10 cellular contexts compared by ENCODE assay signal in the genomic region with DNA sequence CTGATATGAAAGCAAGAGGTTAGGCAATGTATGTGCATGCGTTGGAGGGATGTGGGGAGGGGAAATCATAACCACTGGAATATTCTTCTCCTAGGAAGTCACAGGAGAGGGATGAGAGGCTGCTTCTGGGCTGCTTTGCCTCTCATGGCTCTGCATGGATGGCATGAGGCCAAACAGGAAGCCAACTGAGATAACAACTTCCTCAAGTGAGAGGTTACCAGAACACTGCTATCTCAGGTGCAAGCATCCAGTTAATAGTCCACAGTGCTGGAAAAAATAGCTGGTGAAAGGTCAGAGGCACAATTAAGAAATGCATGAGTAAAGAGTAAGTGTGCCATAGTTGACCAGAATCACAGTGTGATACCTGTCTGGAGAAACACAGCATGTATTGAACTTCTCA.
DNase-seq lines count a peak whose midpoint lies in the region; ATAC-seq, FAIRE-seq and TF ChIP-seq lines count a peak whose summit lies in the region.
"Had no signal": no experiment of that assay in that cellular context is flagged by ENCODE, and none has a peak within 500 bp of the region (broad histone marks: within the 10 kb centered on the region; RNA-seq: fewer than 3 reads in every experiment).

No MANE protein-coding gene starts in this region.

- H4K20me1 ChIP-seq in GM12878 (ENCODE audit: control insufficient read depth, insufficient read depth) = no peaks in the 10 kb centered on the region

- intact Hi-C loops in GM12878 (cut with micrococcal nuclease; ENCODE audit: unreplicated experiment) = no loop called here
- intact Hi-C loops in sigmoid colon (cut with DNase I) = no loop called here
- intact Hi-C loops in esophagus muscularis mucosa (cut with DNase I) = no loop called here

- in situ Hi-C loops in GM12878 (cut with MboI) = no loop called here

- TF ChIP-seq RAD21 in GM12878 (IDR thresholded peaks at IDR 0.05; ENCODE audit: insufficient read depth, low read depth, low read length) = no peak

- POLR2A ChIA-PET in GM12878 (lab: Charles Lee) = no interaction called here

- no peak overlapping the region for H3K4me2 ChIP-seq in GM12878 (ENCODE audit: control insufficient read depth, insufficient read depth)

- 95% methylated on average over 1 of the region's 1 CpG for WGBS in GM12878 (ENCODE audit: insufficient coverage, insufficient replicate concordance, low lambda C conversion rate, missing lambda C conversion rate)
- WGBS in sigmoid colon, 2 donors = 12 to 55% methylated on average over 1 of the region's 1 CpG
- 75% methylated on average over 1 of the region's 1 CpG for WGBS in esophagus muscularis mucosa

- no peaks in the 10 kb centered on the region for H3K27me3 ChIP-seq in MG63
- no peaks in the 10 kb centered on the region for H3K27me3 ChIP-seq in GM12878 (replicated peaks in 1 of 2; ENCODE audit: control insufficient read depth in 2 of 2, insufficient read depth in 2 of 2, low read length in 1 of 2)
- no peaks in the 10 kb centered on the region for H3K27me3 ChIP-seq in sigmoid colon
- no peaks in the 10 kb centered on the region for H3K27me3 ChIP-seq in esophagus muscularis mucosa

- RAD21 ChIA-PET in GM12878 (lab: Charles Lee; ENCODE audit: unreplicated experiment) = no interaction called here

- SMC1A ChIA-PET in GM12878 (lab: Charles Lee; ENCODE audit: uncharacterized antibody, unreplicated experiment) = no interaction called here

- no TSS peak for BruUV-seq in GM12878 (replicated peaks; lab: Mats Ljungman, UMichigan)

- H3K9ac ChIP-seq in GM12878 (ENCODE audit: control insufficient read depth, insufficient read depth, low read length) = no peak overlapping the region

- DNase-seq in stimulated activated CD4-positive, alpha-beta T cell treated with anti-CD3 and anti-CD28 coated beads, Interleukin-4, amount 100 ng/mL, for 24 hours = peak; percentile 6
- DNase-seq in stimulated activated CD4-positive, alpha-beta T cell treated with anti-CD3 and anti-CD28 coated beads, Interleukin-12 subunit alpha, Interleukin-12 subunit beta, amount 100 ng/mL, for 4 hours = no peak
- DNase-seq in MG63 (peak; percentile 7), GM12878 (ENCODE audit: low read depth, low spot score) (no peak), ureter (ENCODE audit: low spot score) (peak; percentile 66), sigmoid colon (no peak), NCI-H446 treated with DMSO at 0.1 percent for 48 hours (lab: John Stamatoyannopoulos, UW) (no peak), esophagus muscularis mucosa (ENCODE audit: extremely low spot score) (no peak)
- DNase-seq: naive B cell, NCI-H526 had no signal

- no peak overlapping the region for H3K4me3 ChIP-seq in MG63
- H3K4me3 ChIP-seq in GM12878 = no peak overlapping the region
- no peak overlapping the region for H3K4me3 ChIP-seq in sigmoid colon
- H3K4me3 ChIP-seq in esophagus muscularis mucosa = no peak overlapping the region

- H3K4me1 ChIP-seq in GM12878 (ENCODE audit: control insufficient read depth, insufficient read depth, low read length) (no peaks in the 10 kb centered on the region), sigmoid colon (peaks cover 0 to 10% (median 0%) of the 10 kb centered on the region in 4 donors), esophagus muscularis mucosa (peaks cover 0 to 14% (median 8%) of the 10 kb centered on the region in 4 donors)

- CTCF ChIA-PET in GM12878 (lab: Yijun Ruan, JAX) = no interaction called here

- peak; percentile 38; the same call in 1 of the 3 replicates for ATAC-seq in GM12878

- no peaks in the 10 kb centered on the region for H3K9me3 ChIP-seq in MG63
- H3K9me3 ChIP-seq in GM12878 (replicated peaks; ENCODE audit: control insufficient read depth, insufficient read depth, low read length) = no peaks in the 10 kb centered on the region; the same call in 2 of the 3 replicates
- H3K9me3 ChIP-seq in sigmoid colon = no peaks in the 10 kb centered on the region
- no peaks in the 10 kb centered on the region for H3K9me3 ChIP-seq in esophagus muscularis mucosa

- H3K36me3 ChIP-seq in MG63 = no peaks in the 10 kb centered on the region
- H3K36me3 ChIP-seq in GM12878 (ENCODE audit: control insufficient read depth in 2 of 2, insufficient read depth in 2 of 2, low read length in 1 of 2) = no peaks in the 10 kb centered on the region
- no peaks in the 10 kb centered on the region for H3K36me3 ChIP-seq in sigmoid colon
- H3K36me3 ChIP-seq in esophagus muscularis mucosa = no peaks in the 10 kb centered on the region

- TF ChIP-seq POLR2A in GM12878 (IDR thresholded peaks at IDR 0.05; ENCODE audit: low read depth, low read length) (no peak), sigmoid colon (IDR thresholded peaks at IDR 0.05) (no peak), esophagus muscularis mucosa (IDR thresholded peaks at IDR 0.05; ENCODE audit: low read depth) (no peak)

- FAIRE-seq in GM12878 (lab: Jason Lieb, UNC) = no peak

- TF ChIP-seq CTCF in GM12878 (IDR thresholded peaks at IDR 0.05 in 2 of 3, conservative IDR thresholded peaks at IDR 0.05 in 1 of 3; ENCODE audit: control insufficient read depth in 2 of 3, extremely low read depth in 1 of 3, insufficient read depth in 1 of 3, low read depth in 3 of 3, low read length in 3 of 3) = no peak
- no peak for TF ChIP-seq CTCF in sigmoid colon (IDR thresholded peaks at IDR 0.05)
- TF ChIP-seq CTCF in esophagus muscularis mucosa (IDR thresholded peaks at IDR 0.05) = no peak

- H2AFZ ChIP-seq in GM12878 (ENCODE audit: control insufficient read depth, low read depth, low read length) = no peak overlapping the region

- TF ChIP-seq EP300 in GM12878 (IDR thresholded peaks at IDR 0.05; ENCODE audit: borderline replicate concordance in 1 of 2, control insufficient read depth in 1 of 2, low read depth in 2 of 2, low read length in 2 of 2) (no peak), sigmoid colon (IDR thresholded peaks at IDR 0.05) (no peak), esophagus muscularis mucosa (IDR thresholded peaks at IDR 0.05) (no peak)

- no peak overlapping the region for H3K27ac ChIP-seq in GM12878 (ENCODE audit: control insufficient read depth, insufficient read depth)
- H3K27ac ChIP-seq in sigmoid colon = no peak overlapping the region
- H3K27ac ChIP-seq in esophagus muscularis mucosa (replicated peaks in 1 of 4) = no peak overlapping the region

- no peaks in the 10 kb centered on the region for H3K79me2 ChIP-seq in GM12878 (ENCODE audit: control insufficient read depth, insufficient read depth, low read length)

TF ChIP-seq in GM12878, 131 proteins besides CTCF, POLR2A, EP300 and RAD21 (continues in another document):
- TF ChIP-seq SKIL (IDR thresholded peaks at IDR 0.05; ENCODE audit: low read depth, poor library complexity, severe bottlenecking) = no peak
- TF ChIP-seq STAT1 (conservative IDR thresholded peaks at IDR 0.05) = no peak
- no peak for TF ChIP-seq HSF1 (IDR thresholded peaks at IDR 0.05; ENCODE audit: low read depth, low read length)
- TF ChIP-seq, protein P1, sequence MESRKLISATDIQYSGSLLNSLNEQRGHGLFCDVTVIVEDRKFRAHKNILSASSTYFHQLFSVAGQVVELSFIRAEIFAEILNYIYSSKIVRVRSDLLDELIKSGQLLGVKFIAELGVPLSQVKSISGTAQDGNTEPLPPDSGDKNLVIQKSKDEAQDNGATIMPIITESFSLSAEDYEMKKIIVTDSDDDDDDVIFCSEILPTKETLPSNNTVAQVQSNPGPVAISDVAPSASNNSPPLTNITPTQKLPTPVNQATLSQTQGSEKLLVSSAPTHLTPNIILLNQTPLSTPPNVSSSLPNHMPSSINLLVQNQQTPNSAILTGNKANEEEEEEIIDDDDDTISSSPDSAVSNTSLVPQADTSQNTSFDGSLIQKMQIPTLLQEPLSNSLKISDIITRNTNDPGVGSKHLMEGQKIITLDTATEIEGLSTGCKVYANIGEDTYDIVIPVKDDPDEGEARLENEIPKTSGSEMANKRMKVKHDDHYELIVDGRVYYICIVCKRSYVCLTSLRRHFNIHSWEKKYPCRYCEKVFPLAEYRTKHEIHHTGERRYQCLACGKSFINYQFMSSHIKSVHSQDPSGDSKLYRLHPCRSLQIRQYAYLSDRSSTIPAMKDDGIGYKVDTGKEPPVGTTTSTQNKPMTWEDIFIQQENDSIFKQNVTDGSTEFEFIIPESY (IDR thresholded peaks at IDR 0.05) = no peak

Comparison
In these comparisons a context has a peak if more than half of its experiments do, and no peak if none do; other contexts are left out.
1. DNase-seq: peak in stimulated activated CD4-positive, alpha-beta T cell treated with anti-CD3 and anti-CD28 coated beads, Interleukin-4, amount 100 ng/mL, for 24 hours (single experiment), MG63 (single experiment) and ureter (single experiment); none in stimulated activated CD4-positive, alpha-beta T cell treated with anti-CD3 and anti-CD28 coated beads, Interleukin-12 subunit alpha, Interleukin-12 subunit beta, amount 100 ng/mL, for 4 hours (single experiment), GM12878 (single experiment), sigmoid colon (single experiment), NCI-H446 treated with DMSO at 0.1 percent for 48 hours (single experiment) and esophagus muscularis mucosa (single experiment).